In genomic region chr3:105527949-105528348, GRCh38 we compare ENCODE assay signal across 9 cellular contexts.
A peak's percentile ranks its signal among the peaks of the same experiment; 100 is the strongest.
DNase-seq lines count a peak whose midpoint lies in the region; ATAC-seq and TF ChIP-seq lines count a peak whose summit lies in the region.
"Had no signal": no experiment of that assay in that cellular context is flagged by ENCODE, and none has a peak within 500 bp of the region (broad histone marks: within the 10 kb centered on the region; RNA-seq: fewer than 3 reads in every experiment).

No MANE protein-coding gene starts in this region.

- POLR2A ChIA-PET in RWPE1 (lab: Yijun Ruan, JAX; ENCODE audit: low non-redundant PET): no interaction called here

- H3K4me1 Mint-ChIP-seq in CD14-positive monocyte: no peaks in the 10 kb centered on the region

- CTCF ChIA-PET in RWPE1 (lab: Yijun Ruan, JAX): interaction anchor here (0.7 to 1.1 kb wide), 4 partner anchors 931 to 1584 kb away, joined by 3 to 4 read pairs (median 4); no protein-coding TSS in a partner anchor

- no peak overlapping the region for H3K4me3 Mint-ChIP-seq in CD14-positive monocyte
- H3K4me3 Mint-ChIP-seq: CD4-positive, CD25-positive, alpha-beta regulatory T cell had no signal

- peak; percentile 25 for DNase-seq in stimulated activated CD4-positive, alpha-beta T cell treated with anti-CD3 and anti-CD28 coated beads, Interleukin-15, amount 100 ng/mL, for 24 hours
- no peak for DNase-seq in stimulated activated CD4-positive, alpha-beta T cell treated with anti-CD3 and anti-CD28 coated beads, Interleukin-12 subunit alpha, Interleukin-12 subunit beta, amount 100 ng/mL, for 4 hours
- DNase-seq in RWPE1 (ENCODE audit: low spot score) (peak; percentile 87), CD14-positive monocyte (ENCODE audit: low spot score) (no peak), G401 (ENCODE audit: low spot score) (no peak), occipital lobe (lab: John Stamatoyannopoulos, UW) (no peak)

- H3K27ac ChIP-seq in RWPE1: no peak overlapping the region
- H3K27ac ChIP-seq in temporal lobe (ENCODE audit: low read depth, low read length): peak overlapping the region; percentile 91

- no peaks in the 10 kb centered on the region for H3K9me3 Mint-ChIP-seq in CD14-positive monocyte
- H3K9me3 Mint-ChIP-seq: CD4-positive, CD25-positive, alpha-beta regulatory T cell had no signal

- H3K27ac Mint-ChIP-seq in CD14-positive monocyte: no peak overlapping the region

- H3K36me3 Mint-ChIP-seq in CD14-positive monocyte: peaks cover 29 to 32% of the 10 kb centered on the region in 2 donors

- in situ Hi-C loops in G401 (cut with HindIII; ENCODE audit: low sequenced_read_pairs): no loop called here

- TF ChIP-seq CTCF in RWPE1 (conservative IDR thresholded peaks at IDR 0.05; ENCODE audit: low read depth) (no peak), CD14-positive monocyte (IDR thresholded peaks at IDR 0.05) (no peak)

- peak; percentile 94 for ATAC-seq in HG03442 (IDR thresholded peaks at IDR 0.05; ENCODE audit: unreplicated experiment)

- H3K27me3 Mint-ChIP-seq in CD14-positive monocyte (ENCODE audit: low read depth in 3 of 3): no peaks in the 10 kb centered on the region

- intact Hi-C loops in CD14-positive monocyte (cut with micrococcal nuclease): no loop called here

Comparison
In these comparisons a context has a peak if more than half of its experiments do, and no peak if none do; other contexts are left out.
1. DNase-seq: peak in stimulated activated CD4-positive, alpha-beta T cell treated with anti-CD3 and anti-CD28 coated beads, Interleukin-15, amount 100 ng/mL, for 24 hours (single experiment) and RWPE1 (single experiment); none in stimulated activated CD4-positive, alpha-beta T cell treated with anti-CD3 and anti-CD28 coated beads, Interleukin-12 subunit alpha, Interleukin-12 subunit beta, amount 100 ng/mL, for 4 hours (single experiment), CD14-positive monocyte (single experiment), G401 (single experiment) and occipital lobe (single experiment).